In the genomic region with DNA sequence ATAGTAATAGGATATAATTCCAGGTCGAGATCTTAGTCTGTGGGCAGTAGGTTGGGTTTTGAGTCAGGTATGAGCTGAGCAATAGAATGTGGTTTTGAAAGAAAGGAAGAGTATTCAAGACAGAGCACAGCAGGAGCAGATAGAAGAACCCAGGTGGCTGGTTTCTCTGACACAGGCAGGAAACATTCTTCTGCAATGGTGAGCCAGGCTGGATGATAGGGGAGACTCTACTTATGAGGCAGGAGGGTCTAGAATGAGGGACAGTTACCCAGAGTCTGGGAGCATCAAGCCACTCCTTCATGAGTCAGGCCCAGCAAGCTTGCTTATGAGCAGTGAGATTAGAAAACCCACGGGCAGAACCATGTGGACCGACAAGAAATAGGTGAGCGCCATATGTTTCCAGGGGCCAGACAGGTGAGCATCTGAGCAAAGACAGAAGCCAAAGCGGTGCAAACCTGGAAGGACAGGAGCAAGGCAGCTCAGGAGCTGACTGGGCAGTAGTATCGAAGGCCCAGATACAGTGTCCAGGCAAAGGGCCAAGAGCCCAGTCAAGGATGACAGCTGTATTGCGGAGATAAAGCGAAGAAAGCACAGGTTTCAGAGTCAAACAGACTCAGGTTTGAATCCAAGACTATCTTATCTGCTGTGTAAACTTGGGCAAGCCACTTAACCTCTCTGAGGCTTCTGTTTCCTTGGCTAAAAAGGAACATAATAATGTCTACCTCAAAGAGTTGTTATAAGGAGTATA, we compare ENCODE assay signal across 9 cellular contexts. TPM values are rescaled to one million over a fixed set of nuclear protein-coding genes. Genes with fewer than 3 reads are reported as not detected.
DNase-seq lines count a peak whose midpoint lies in the region; ATAC-seq, FAIRE-seq and TF ChIP-seq lines count a peak whose summit lies in the region.
"Had no signal": no experiment of that assay in that cellular context is flagged by ENCODE, and none has a peak within 500 bp of the region (broad histone marks: within the 10 kb centered on the region; RNA-seq: fewer than 3 reads in every experiment).

No MANE protein-coding gene starts in this region.

- H4K20me1 ChIP-seq in OCI-LY3 (ENCODE audit: insufficient read depth, low read length) (peaks cover 2% of the 10 kb centered on the region; the same call in 1 of the 2 replicates), GM12878 (ENCODE audit: control insufficient read depth, insufficient read depth) (no peaks in the 10 kb centered on the region)

- no peak for TF ChIP-seq RAD21 in GM12878 (IDR thresholded peaks at IDR 0.05; ENCODE audit: insufficient read depth, low read depth, low read length)

- H3K27ac ChIP-seq in OCI-LY3 (ENCODE audit: low read length) (no peak overlapping the region), GM12878 (ENCODE audit: control insufficient read depth, insufficient read depth) (no peak overlapping the region), parathyroid adenoma (no peak overlapping the region), aorta (ENCODE audit: low read depth in 1 of 2, low read length in 2 of 2) (no peak overlapping the region)

- in situ Hi-C loops in GM12878 (cut with MboI): no loop called here

- SMC1A ChIA-PET in GM12878 (lab: Charles Lee; ENCODE audit: uncharacterized antibody, unreplicated experiment): interaction anchor here (0.5 to 9.8 kb wide), 18 partner anchors 13 to 185 kb away, joined by 3 to 89 read pairs (median 4); a partner anchor contains a TSS

- TF ChIP-seq POLR2A in GM12878 (IDR thresholded peaks at IDR 0.05; ENCODE audit: low read depth, low read length): no peak

- H3K27me3 ChIP-seq in OCI-LY3 (ENCODE audit: low read depth, low read length) (peaks cover 23% of the 10 kb centered on the region), GM12878 (replicated peaks in 1 of 2; ENCODE audit: control insufficient read depth in 2 of 2, insufficient read depth in 2 of 2, low read length in 1 of 2) (no peaks in the 10 kb centered on the region), parathyroid adenoma (ENCODE audit: control insufficient read depth, insufficient read depth, low read length) (no peaks in the 10 kb centered on the region), aorta (ENCODE audit: control insufficient read depth in 1 of 2, insufficient read depth in 2 of 2, low read length in 1 of 2) (no peaks in the 10 kb centered on the region)

- H3K36me3 ChIP-seq in OCI-LY3 (replicated peaks; ENCODE audit: low read depth, low read length) (no peaks in the 10 kb centered on the region), GM12878 (ENCODE audit: control insufficient read depth in 2 of 2, insufficient read depth in 2 of 2, low read length in 1 of 2) (no peaks in the 10 kb centered on the region), parathyroid adenoma (ENCODE audit: control insufficient read depth, insufficient read depth, low read length) (no peaks in the 10 kb centered on the region), aorta (ENCODE audit: control insufficient read depth in 1 of 2, insufficient read depth in 2 of 2, low read length in 1 of 2) (no peaks in the 10 kb centered on the region)

- POLR2A ChIA-PET in GM12878 (lab: Charles Lee): interaction anchor here (0.9 to 1.8 kb wide), 4 partner anchors 13 to 222 kb away, joined by 3 to 5 read pairs (median 4); no protein-coding TSS in a partner anchor

- BruUV-seq in GM12878 (replicated peaks; lab: Mats Ljungman, UMichigan): no TSS peak

- H3K9ac ChIP-seq in OCI-LY3 (ENCODE audit: low read length): no peak overlapping the region
- no peak overlapping the region for H3K9ac ChIP-seq in GM12878 (ENCODE audit: control insufficient read depth, insufficient read depth, low read length)
- H3K9ac ChIP-seq in parathyroid adenoma: no peak overlapping the region

- RAD21 ChIA-PET in GM12878 (lab: Charles Lee; ENCODE audit: unreplicated experiment): interaction anchor here (1.0 to 4.1 kb wide), 6 partner anchors 9 to 76 kb away, joined by 3 to 15 read pairs (median 8); a partner anchor contains a TSS

- H3K4me3 ChIP-seq in OCI-LY3 (ENCODE audit: low read length) (no peak overlapping the region), GM12878 (no peak overlapping the region), parathyroid adenoma (ENCODE audit: low read depth, low read length) (no peak overlapping the region), aorta (ENCODE audit: low read length in 2 of 2) (no peak overlapping the region)

- CTCF ChIA-PET in GM12878 (lab: Yijun Ruan, JAX): interaction anchor here (0.7 to 12.3 kb wide), 10 partner anchors 10 to 112 kb away, joined by 3 to 110 read pairs (median 4); a partner anchor contains a TSS

- peak overlapping the region; percentile 96 for H3K4me2 ChIP-seq in OCI-LY3 (ENCODE audit: low read length)
- H3K4me2 ChIP-seq in GM12878 (ENCODE audit: control insufficient read depth, insufficient read depth): peak overlapping the region; percentile 51; the same call in 1 of the 2 replicates
- no peak overlapping the region for H3K4me2 ChIP-seq in parathyroid adenoma (ENCODE audit: low read length)

- H3K9me3 ChIP-seq in OCI-LY3 (ENCODE audit: insufficient read depth, low read length): no peaks in the 10 kb centered on the region
- H3K9me3 ChIP-seq in GM12878 (replicated peaks; ENCODE audit: control insufficient read depth, insufficient read depth, low read length): no peaks in the 10 kb centered on the region
- H3K9me3 ChIP-seq in parathyroid adenoma (ENCODE audit: control insufficient read depth, low read length): no peaks in the 10 kb centered on the region
- no peaks in the 10 kb centered on the region for H3K9me3 ChIP-seq in aorta (ENCODE audit: control insufficient read depth, low read length)

- ATAC-seq in GM12878 (no peak), aorta (ENCODE audit: low FRiP score) (no peak)

- peak; percentile 77 for FAIRE-seq in GM18507 (lab: Jason Lieb, UNC)
- no peak for FAIRE-seq in GM12878 (lab: Jason Lieb, UNC)

- intact Hi-C loops in GM12878 (cut with micrococcal nuclease; ENCODE audit: unreplicated experiment) (loop anchor here (5.0 kb wide), 1 partner anchor 217 kb away; no protein-coding TSS in a partner anchor), aorta (cut with DNase I) (no loop called here)

- H3K4me1 ChIP-seq in OCI-LY3 (ENCODE audit: low read length) (peaks cover 86% of the 10 kb centered on the region), GM12878 (ENCODE audit: control insufficient read depth, insufficient read depth, low read length) (peaks cover 78% of the 10 kb centered on the region), parathyroid adenoma (peaks cover 8% of the 10 kb centered on the region), aorta (ENCODE audit: control insufficient read depth in 1 of 2, insufficient read depth in 2 of 2, low read length in 2 of 2) (no peaks in the 10 kb centered on the region)

- H2AFZ ChIP-seq in OCI-LY3 (ENCODE audit: low read depth, low read length): no peak overlapping the region
- H2AFZ ChIP-seq in GM12878 (ENCODE audit: control insufficient read depth, low read depth, low read length): no peak overlapping the region
- H2AFZ ChIP-seq in parathyroid adenoma: peak overlapping the region; percentile 9

- no peak for DNase-seq in GM18507 (ENCODE audit: extremely low spot score, insufficient read length, low read depth)
- DNase-seq in GM12878 (ENCODE audit: low read depth, low spot score): no peak
- no peak for DNase-seq in RKO (ENCODE audit: low spot score)
- DNase-seq in GM03348 (ENCODE audit: low spot score): no peak
- no peak for DNase-seq in aorta
- DNase-seq: cerebellar nuclear complex, NCI-H1092 treated with DMSO at 0.1 percent for 48 hours had no signal

- no peaks in the 10 kb centered on the region for H3K79me2 ChIP-seq in OCI-LY3 (ENCODE audit: low read length)
- H3K79me2 ChIP-seq in GM12878 (ENCODE audit: control insufficient read depth, insufficient read depth, low read length): no peaks in the 10 kb centered on the region
- no peaks in the 10 kb centered on the region for H3K79me2 ChIP-seq in parathyroid adenoma

- TF ChIP-seq EP300 in GM12878 (IDR thresholded peaks at IDR 0.05; ENCODE audit: borderline replicate concordance in 1 of 2, control insufficient read depth in 1 of 2, low read depth in 2 of 2, low read length in 2 of 2): no peak

- TF ChIP-seq CTCF in OCI-LY3 (IDR thresholded peaks at IDR 0.05; ENCODE audit: low read depth, low read length) (no peak), GM12878 (IDR thresholded peaks at IDR 0.05 in 2 of 3, conservative IDR thresholded peaks at IDR 0.05 in 1 of 3; ENCODE audit: control insufficient read depth in 2 of 3, extremely low read depth in 1 of 3, insufficient read depth in 1 of 3, low read depth in 3 of 3, low read length in 3 of 3) (no peak), parathyroid adenoma (IDR thresholded peaks at IDR 0.05) (no peak)

- 81% methylated on average over 8 of the region's 8 CpGs for WGBS in GM12878 (ENCODE audit: insufficient coverage, insufficient replicate concordance, low lambda C conversion rate, missing lambda C conversion rate)
- 95 to 96% methylated on average over 8 of the region's 8 CpGs for WGBS in aorta, 2 donors

TF ChIP-seq in GM12878, 131 proteins besides CTCF, POLR2A, EP300 and RAD21 (continues in another document):
- TF ChIP-seq MTA3 (IDR thresholded peaks at IDR 0.05; ENCODE audit: borderline replicate concordance, low read length) (0 out of 2 replicates have a peak, but pooled peaks have one; percentile 43), CBX5 (IDR thresholded peaks at IDR 0.05; ENCODE audit: low read depth) (no peak), CHD4 (IDR thresholded peaks at IDR 0.05) (no peak), FOS (IDR thresholded peaks at IDR 0.05; ENCODE audit: borderline replicate concordance, extremely low read depth, insufficient read length) (no peak), RUNX3 (IDR thresholded peaks at IDR 0.05; ENCODE audit: low read length) (peak; percentile 91), SIN3A (IDR thresholded peaks at IDR 0.05; ENCODE audit: low read depth, low read length) (no peak)

RNA-seq across cellular contexts. Expression of a gene that starts 22.5 kb away (rescaled TPM):
- total RNA-seq in GM12878 (2013; cell fraction: nucleolus; rRNA removed): 260 and 270 TPM in 2 replicates
- total RNA-seq in GM12878 (2014; rRNA removed): 40.4 and 46.5 TPM in 2 replicates
- 44.3 and 47.1 TPM in 2 replicates for total RNA-seq in GM12878 (2014; rRNA removed; fragmentation: Illumina TruSeq; extraction: Trizol)
- total RNA-seq in GM12878 (2021): 34.3 and 40.3 TPM in 2 replicates
- polyA plus RNA-seq in GM12878 (2011; ENCODE audit: low read depth): 6.6 TPM
- 53.9 and 54.8 TPM in 2 replicates for polyA plus RNA-seq in GM12878 (2011; rRNA removed)
- 35.8 and 41.0 TPM in 2 replicates for polyA plus RNA-seq in GM12878 (2011; cell fraction: cytosol; rRNA removed)
- polyA plus RNA-seq in GM12878 (2011; cell fraction: nucleus; rRNA removed): 70.6 and 74.4 TPM in 2 replicates
- polyA plus RNA-seq in GM12878 (2012): 9.6 and 11.2 TPM in 2 replicates
- 23.5 and 33.8 TPM in 2 replicates for polyA plus RNA-seq in GM12878 (2014; fragmentation: Illumina TruSeq; extraction: Trizol)
- 1 to 10 TPM; 4.6 to 5.1 TPM for polyA plus RNA-seq in GM12878 (2014; fragmentation: Nextera tagmentation; extraction: Ambion mirVana)
- 16.3 and 17.5 TPM in 2 replicates for polyA plus RNA-seq in GM12878 (2014; rRNA removed)
- 1 to 10 TPM; 5.2 to 9.3 TPM for polyA plus RNA-seq in GM12878 (2016; fragmentation: Nextera tagmentation; extraction: Ambion mirVana)
- 136 and 171 TPM in 2 replicates for polyA minus RNA-seq in GM12878 (2011; rRNA and poly(A)+ RNA removed)
- 46.5 and 51.5 TPM in 2 replicates for polyA minus RNA-seq in GM12878 (2011; cell fraction: cytosol; rRNA and poly(A)+ RNA removed)
- 103 and 146 TPM in 2 replicates for polyA minus RNA-seq in GM12878 (2011; cell fraction: nucleus; rRNA and poly(A)+ RNA removed)
- 10 to 100 TPM; 72.8 to 96.4 TPM for total RNA-seq in aorta
- 1 to 10 TPM; 3.4 to 7.9 TPM for polyA plus RNA-seq in aorta
